In genomic region chr20:63167026-63167917, GRCh38 we compare ENCODE assay signal across 1 cellular context.
TF ChIP-seq lines count a peak whose summit lies in the region.

No MANE protein-coding gene starts in this region.

TF ChIP-seq in SK-N-SH, 30 proteins besides CTCF, POLR2A, EP300 and RAD21 (continued from another document):
- TF ChIP-seq ZBTB33 (IDR thresholded peaks at IDR 0.05; ENCODE audit: borderline replicate concordance, low read depth): no peak
- TF ChIP-seq MEF2A (IDR thresholded peaks at IDR 0.05; ENCODE audit: borderline replicate concordance, low read depth): no peak
- TF ChIP-seq JUND (IDR thresholded peaks at IDR 0.05): no peak
- TF ChIP-seq EZH2phosphoT487 (IDR thresholded peaks at IDR 0.05; ENCODE audit: borderline replicate concordance, low read depth): no peak
- no peak for TF ChIP-seq RCOR1 (IDR thresholded peaks at IDR 0.05; ENCODE audit: low read length)
- TF ChIP-seq RFX5 (IDR thresholded peaks at IDR 0.05; ENCODE audit: low read length): no peak
- no peak for TF ChIP-seq CHD2 (IDR thresholded peaks at IDR 0.05; ENCODE audit: low read length, partially characterized antibody)
- no peak for TF ChIP-seq TEAD4 (IDR thresholded peaks at IDR 0.05; ENCODE audit: borderline replicate concordance, insufficient read depth)
- no peak for TF ChIP-seq USF1 (IDR thresholded peaks at IDR 0.05; ENCODE audit: borderline replicate concordance, low read depth)
